ENCODE assay signal across 8 cellular contexts in genomic region chr9:115593587-115594091, GRCh38.
DNase-seq lines count a peak whose midpoint lies in the region; ATAC-seq, FAIRE-seq and TF ChIP-seq lines count a peak whose summit lies in the region.

No MANE protein-coding gene starts in this region.

- H3K9me3 ChIP-seq in Loucy (ENCODE audit: insufficient read depth, low read depth, low read length) = no peaks in the 10 kb centered on the region
- no peaks in the 10 kb centered on the region for H3K9me3 ChIP-seq in hepatocyte (ENCODE audit: low read depth)
- no peaks in the 10 kb centered on the region for H3K9me3 ChIP-seq in thoracic aorta

- H3K4me1 ChIP-seq in ACC112 (ENCODE audit: control insufficient read depth, insufficient read depth, low read length, unreplicated experiment) (peaks cover 81% of the 10 kb centered on the region), Loucy (ENCODE audit: insufficient read depth, low read length, poor library complexity, severe bottlenecking) (no peaks in the 10 kb centered on the region), hepatocyte (ENCODE audit: insufficient read depth) (peaks cover 25% of the 10 kb centered on the region), thoracic aorta (ENCODE audit: control insufficient read depth in 1 of 2, low read depth in 2 of 2) (peaks cover 2 to 27% of the 10 kb centered on the region in 2 donors)

- H4K20me1 ChIP-seq in Loucy (ENCODE audit: insufficient read depth, low read length, poor library complexity, severe bottlenecking) (no peaks in the 10 kb centered on the region), hepatocyte (ENCODE audit: insufficient read depth, poor library complexity, severe bottlenecking) (no peaks in the 10 kb centered on the region)

- H3K27ac ChIP-seq in ACC112 (ENCODE audit: low read depth, low read length) (peak overlapping the region; percentile 98), VCaP (peak overlapping the region; percentile 77; the same call in 1 of the 2 replicates), hepatocyte (peak overlapping the region; percentile 79), thoracic aorta (no peak overlapping the region)

- peak; percentile 83 for TF ChIP-seq CTCF in Loucy (conservative IDR thresholded peaks at IDR 0.05; ENCODE audit: low read length)
- TF ChIP-seq CTCF in VCaP (conservative IDR thresholded peaks at IDR 0.05) = peak; percentile 90
- TF ChIP-seq CTCF in hepatocyte (IDR thresholded peaks at IDR 0.05; ENCODE audit: poor library complexity) = peak; percentile 91
- peak; percentile 87 for TF ChIP-seq CTCF in thoracic aorta (IDR thresholded peaks at IDR 0.05)

- H3K36me3 ChIP-seq in ACC112 (ENCODE audit: insufficient read depth, low read length) (no peaks in the 10 kb centered on the region), Loucy (ENCODE audit: insufficient read depth, low read length) (no peaks in the 10 kb centered on the region), hepatocyte (replicated peaks; ENCODE audit: insufficient read depth, low read depth) (no peaks in the 10 kb centered on the region), thoracic aorta (no peaks in the 10 kb centered on the region)

- no peaks in the 10 kb centered on the region for H3F3A ChIP-seq in Loucy (ENCODE audit: low read depth)

- H3K9me2 ChIP-seq in Loucy (replicated peaks; ENCODE audit: low read depth, low read length) (no peaks in the 10 kb centered on the region), hepatocyte (replicated peaks; ENCODE audit: insufficient read depth) (no peaks in the 10 kb centered on the region)

- no peak overlapping the region for H3K9ac ChIP-seq in Loucy (ENCODE audit: low read depth, low read length, poor library complexity, severe bottlenecking)

- DNase-seq in GM12891 (ENCODE audit: insufficient read length, low spot score) = peak; percentile 6
- peak; percentile 55 for DNase-seq in hepatocyte (ENCODE audit: low spot score)
- DNase-seq in thoracic aorta (ENCODE audit: low spot score) = no peak
- DNase-seq in activated CD4-positive, CD25-positive, alpha-beta regulatory T cell (lab: John Stamatoyannopoulos, UW) = no peak

- FAIRE-seq in GM12891 (lab: Jason Lieb, UNC) = peak; percentile 62

- H2AFZ ChIP-seq in ACC112 (ENCODE audit: low read length, unreplicated experiment) = no peak overlapping the region
- H2AFZ ChIP-seq in Loucy (ENCODE audit: low read length) = no peak overlapping the region
- no peak overlapping the region for H2AFZ ChIP-seq in hepatocyte

- H3K4me2 ChIP-seq in Loucy (ENCODE audit: low read depth, low read length, poor library complexity, severe bottlenecking) (no peak overlapping the region), hepatocyte (peak overlapping the region; percentile 14)

- no peak for TF ChIP-seq POLR2A in GM12891 (IDR thresholded peaks at IDR 0.05; ENCODE audit: low read depth, low read length)

- 5% methylated on average over 4 of the region's 4 CpGs for WGBS in hepatocyte (ENCODE audit: low lambda C conversion rate, missing lambda C conversion rate)

- ATAC-seq in thoracic aorta (ENCODE audit: insufficient number of reproducible peaks, low FRiP score, low read depth) (no peak), GM18520 (IDR thresholded peaks at IDR 0.05; ENCODE audit: unreplicated experiment) (no peak)

- H3K27me3 ChIP-seq in ACC112 (ENCODE audit: insufficient read depth, low read length) = no peaks in the 10 kb centered on the region
- H3K27me3 ChIP-seq in Loucy (ENCODE audit: insufficient read depth, low read length, poor library complexity, severe bottlenecking) = no peaks in the 10 kb centered on the region
- H3K27me3 ChIP-seq in hepatocyte = no peaks in the 10 kb centered on the region
- H3K27me3 ChIP-seq in thoracic aorta (replicated peaks; ENCODE audit: insufficient read depth) = no peaks in the 10 kb centered on the region

- H3K4me3 ChIP-seq in ACC112 (ENCODE audit: low read depth, low read length) (no peak overlapping the region), Loucy (ENCODE audit: low read length, poor library complexity, severe bottlenecking) (no peak overlapping the region), hepatocyte (no peak overlapping the region), thoracic aorta (no peak overlapping the region)

- peaks cover 12% of the 10 kb centered on the region for H3K79me2 ChIP-seq in ACC112 (ENCODE audit: control insufficient read depth, insufficient read depth, low read length, unreplicated experiment)
- no peaks in the 10 kb centered on the region for H3K79me2 ChIP-seq in Loucy (ENCODE audit: insufficient read depth, low read length)
- H3K79me2 ChIP-seq in hepatocyte = no peaks in the 10 kb centered on the region

TF ChIP-seq in GM12891, 5 proteins besides CTCF, POLR2A, EP300 and RAD21:
- no peak for TF ChIP-seq PAX5 (IDR thresholded peaks at IDR 0.05; ENCODE audit: insufficient read depth, low read length, severe bottlenecking)
- TF ChIP-seq TAF1 (IDR thresholded peaks at IDR 0.05; ENCODE audit: low read depth, low read length) = no peak
- no peak for TF ChIP-seq POLR2AphosphoS5 (IDR thresholded peaks at IDR 0.05; ENCODE audit: low read depth, low read length)
- no peak for TF ChIP-seq POU2F2 (IDR thresholded peaks at IDR 0.05; ENCODE audit: low read depth, low read length)
- no peak for TF ChIP-seq SPI1 (IDR thresholded peaks at IDR 0.05; ENCODE audit: low read depth, low read length)

Comparison
In these comparisons a context has a peak if more than half of its experiments do, and no peak if none do; other contexts are left out.
1. H3K27ac ChIP-seq: peak in ACC112 (single experiment), VCaP (single experiment) and hepatocyte (single experiment); none in thoracic aorta (0 of 2).
2. DNase-seq: peak in GM12891 (single experiment) and hepatocyte (single experiment); none in thoracic aorta (single experiment) and activated CD4-positive, CD25-positive, alpha-beta regulatory T cell (0 of 4).
3. Peak in every context shown above with its lines, with median percentiles within 50 percentile points of each other: CTCF ChIP-seq.